Comparison of ENCODE assay signal across 8 cellular contexts in the genomic region with DNA sequence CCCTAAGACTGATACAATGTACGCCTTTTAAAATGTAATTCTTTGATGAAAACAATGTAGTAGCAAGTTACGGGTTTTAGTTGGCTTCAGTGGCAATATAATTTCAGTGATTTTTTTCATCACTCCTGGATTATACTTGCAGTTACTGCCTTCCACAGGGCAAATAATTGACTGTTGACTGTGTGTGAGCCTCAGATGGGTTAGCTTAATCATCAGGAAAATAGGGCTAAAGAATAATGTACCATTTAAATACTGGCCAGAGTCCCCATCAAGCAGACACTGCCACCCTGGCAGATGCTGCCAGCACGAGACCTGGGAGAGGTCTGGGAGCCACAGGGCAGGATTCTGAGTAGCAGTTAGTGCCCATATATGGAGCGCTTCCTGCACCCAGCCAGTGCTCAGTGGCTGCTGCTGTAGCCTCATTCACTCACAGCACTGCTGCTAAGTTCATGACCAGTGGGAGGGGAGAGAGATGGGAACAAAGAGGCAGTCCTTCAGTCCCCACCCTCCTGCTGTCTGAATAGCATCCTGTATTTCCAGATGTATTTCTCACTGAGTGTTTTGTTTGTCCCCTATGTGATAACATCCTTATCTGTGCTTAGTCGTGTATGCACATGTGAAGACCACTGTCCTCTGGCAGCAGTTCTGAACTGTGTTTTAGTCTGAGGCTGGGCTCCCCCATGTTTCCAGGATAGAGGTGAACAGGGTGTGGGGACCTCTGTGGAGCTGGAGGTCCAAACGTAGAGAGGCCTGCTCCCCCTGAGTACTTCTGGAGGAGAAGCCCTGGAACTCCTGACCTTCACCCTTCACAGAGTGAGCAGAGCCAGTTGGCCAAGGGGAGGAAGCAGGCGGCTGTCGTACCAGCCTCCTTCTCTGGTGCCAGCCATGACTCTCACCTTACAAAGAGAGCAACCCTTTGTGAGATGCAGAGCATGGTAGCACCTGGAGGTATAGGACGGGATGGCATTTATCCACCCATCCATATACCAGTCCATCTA.
DNase-seq lines count a peak whose midpoint lies in the region; ATAC-seq and TF ChIP-seq lines count a peak whose summit lies in the region.

No MANE protein-coding gene starts in this region.

- H3K27ac Mint-ChIP-seq in type B pancreatic cell = peak overlapping the region; percentile 71

- in situ Hi-C loops in transverse colon (cut with MboI; ENCODE audit: low pct_ligation_motif_present in 1 of 4, low pct_unique_long_range_greater_than_20kb in 1 of 4, low sequenced_read_pairs in 3 of 4) = loop anchor here in 1 of 4 donors (25.0 kb wide), 1 partner anchor 307 kb away; no protein-coding TSS in a partner anchor

- DNase-seq in heart left ventricle (peak in 1 of 5 donors; percentile 47), left ventricle myocardium inferior (no peak), T-helper 9 cell (peak; percentile 21), fibroblast of peridontal ligament (ENCODE audit: extremely low read depth) (peak; percentile 30), type B pancreatic cell (ENCODE audit: extremely low spot score, unreplicated experiment) (no peak), transverse colon (no peak)
- DNase-seq in activated CD4-positive, CD25-positive, alpha-beta regulatory T cell (lab: John Stamatoyannopoulos, UW) = no peak
- DNase-seq in effector CD8-positive, alpha-beta T cell (lab: John Stamatoyannopoulos, UW) = no peak

- H3K9me3 ChIP-seq in heart left ventricle (no peaks in the 10 kb centered on the region), left ventricle myocardium inferior (replicated peaks) (no peaks in the 10 kb centered on the region), transverse colon (no peaks in the 10 kb centered on the region)

- no peak for TF ChIP-seq CTCF in heart left ventricle (IDR thresholded peaks at IDR 0.05)
- no peak for TF ChIP-seq CTCF in left ventricle myocardium inferior (IDR thresholded peaks at IDR 0.05; ENCODE audit: borderline replicate concordance)
- TF ChIP-seq CTCF in type B pancreatic cell (conservative IDR thresholded peaks at IDR 0.05) = no peak
- no peak for TF ChIP-seq CTCF in transverse colon (IDR thresholded peaks at IDR 0.05)

- no peaks in the 10 kb centered on the region for H3K9me3 Mint-ChIP-seq in type B pancreatic cell

- H3K27ac ChIP-seq in heart left ventricle = peak overlapping the region in 1 of 12 donors; percentile 25
- H3K27ac ChIP-seq in left ventricle myocardium inferior (replicated peaks) = no peak overlapping the region
- no peak overlapping the region for H3K27ac ChIP-seq in transverse colon

- H3K4me3 Mint-ChIP-seq in type B pancreatic cell = no peak overlapping the region

- TF ChIP-seq POLR2A in heart left ventricle (IDR thresholded peaks at IDR 0.05) = no peak
- TF ChIP-seq POLR2A in transverse colon (IDR thresholded peaks at IDR 0.05) = no peak

- no peaks in the 10 kb centered on the region for H3K27me3 Mint-ChIP-seq in type B pancreatic cell

- intact Hi-C loops in heart left ventricle (cut with DNase I) (no loop called here), left ventricle myocardium inferior (cut with micrococcal nuclease) (no loop called here), transverse colon (cut with DNase I; ENCODE audit: low total_unique reads) (loop anchor here (5.0 kb wide), 1 partner anchor 287 kb away; no protein-coding TSS in a partner anchor)

- H3K36me3 ChIP-seq in heart left ventricle = peaks cover 0 to 10% (median 0%) of the 10 kb centered on the region in 9 donors
- no peaks in the 10 kb centered on the region for H3K36me3 ChIP-seq in left ventricle myocardium inferior
- H3K36me3 ChIP-seq in transverse colon = no peaks in the 10 kb centered on the region

- H3K4me1 ChIP-seq in heart left ventricle (peaks cover 0 to 33% (median 8%) of the 10 kb centered on the region in 12 donors), left ventricle myocardium inferior (peaks cover 22% of the 10 kb centered on the region), transverse colon (peaks cover 0 to 16% (median 0%) of the 10 kb centered on the region in 4 donors)

- TF ChIP-seq EP300 in transverse colon (IDR thresholded peaks at IDR 0.05; ENCODE audit: low read depth) = no peak

- peaks cover 33% of the 10 kb centered on the region for H3K4me1 Mint-ChIP-seq in type B pancreatic cell (ENCODE audit: unreplicated experiment)

- ATAC-seq in heart left ventricle = peak in 3 of 4 donors; percentile 52 to 75 (median 71)

- H3K36me3 Mint-ChIP-seq in type B pancreatic cell = no peaks in the 10 kb centered on the region

- 72 to 78% (median 76%) methylated on average over 9 of the region's 9 CpGs for WGBS in heart left ventricle, 4 donors
- WGBS in transverse colon (ENCODE audit: low coverage in 1 of 2), 2 donors = 82 to 94% methylated on average over 2 to 9 of the region's 9 CpGs

- H3K27me3 ChIP-seq in heart left ventricle (no peaks in the 10 kb centered on the region), left ventricle myocardium inferior (ENCODE audit: low read depth) (no peaks in the 10 kb centered on the region), transverse colon (no peaks in the 10 kb centered on the region)

- no peak overlapping the region for H3K4me3 ChIP-seq in heart left ventricle
- no peak overlapping the region for H3K4me3 ChIP-seq in left ventricle myocardium inferior
- no peak overlapping the region for H3K4me3 ChIP-seq in transverse colon

Comparison
In these comparisons a context has a peak if more than half of its experiments do, and no peak if none do; other contexts are left out.
1. DNase-seq: peak in T-helper 9 cell (single experiment) and fibroblast of peridontal ligament (single experiment); none in left ventricle myocardium inferior (single experiment), type B pancreatic cell (single experiment), transverse colon (single experiment), activated CD4-positive, CD25-positive, alpha-beta regulatory T cell (0 of 4) and effector CD8-positive, alpha-beta T cell (single experiment).